ENCODE assay signal across 15 cellular contexts in the genomic region with DNA sequence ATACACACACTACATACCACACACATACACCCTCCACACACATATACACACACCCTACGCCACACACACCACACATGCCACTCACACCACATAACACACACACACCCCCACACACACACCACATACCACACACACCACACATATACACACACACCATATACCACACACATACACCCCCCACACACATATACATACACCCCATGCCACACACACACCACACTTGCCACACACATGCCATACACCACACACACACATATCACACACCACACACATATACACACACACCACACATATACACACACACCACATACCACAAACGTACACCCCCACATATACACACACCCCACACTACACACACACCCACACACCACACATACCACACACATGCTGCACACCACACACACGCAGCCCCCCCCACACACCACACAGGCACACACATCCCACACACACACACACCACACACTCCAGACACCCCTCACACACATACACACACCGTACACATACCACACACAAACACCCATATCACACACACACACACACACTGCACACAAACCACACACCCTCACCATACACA.
"Had no signal": no experiment of that assay in that cellular context is flagged by ENCODE, and none has a peak within 500 bp of the region (broad histone marks: within the 10 kb centered on the region; RNA-seq: fewer than 3 reads in every experiment).

No MANE protein-coding gene starts in this region.

- H3K4me1 ChIP-seq: left lung, psoas muscle, suprapubic skin had no signal

- FAIRE-seq: keratinocyte had no signal

- DNase-seq: activated CD4-positive, alpha-beta T cell treated with anti-CD3 and anti-CD28 coated beads, Interleukin-2, amount 50 U/mL, for 4 hours; activated naive CD4-positive, alpha-beta T cell treated with Interleukin-2 at 50 U/mL for 16 hours; body of pancreas; foreskin keratinocyte; hippocampal formation; left lung; psoas muscle; right cardiac atrium; stimulated activated CD4-positive, alpha-beta T cell treated with anti-CD3 and anti-CD28 coated beads, Interleukin-15, amount 100 ng/mL, for 24 hours; stimulated activated CD4-positive, alpha-beta T cell treated with anti-CD3 and anti-CD28 coated beads, Interleukin-2, amount 100 ng/mL, for 48 hours; transverse colon had no signal

- H3K27me3 ChIP-seq: body of pancreas, foreskin keratinocyte, left lung, suprapubic skin, transverse colon had no signal

- H3K27ac Mint-ChIP-seq: stimulated activated naive CD8-positive, alpha-beta T cell treated with anti-CD3 and anti-CD28 coated beads, Interleukin-15, Interleukin-2, amounts not matched to agents 100 ng/mL and 50 ng/mL, for 24 hours had no signal

- H3K36me3 ChIP-seq: left lung, suprapubic skin, transverse colon had no signal

- H3K4me3 Mint-ChIP-seq: stimulated activated naive CD8-positive, alpha-beta T cell treated with anti-CD3 and anti-CD28 coated beads, Interleukin-15, Interleukin-2, amounts not matched to agents 100 ng/mL and 50 ng/mL, for 24 hours had no signal

- H3K4me3 ChIP-seq: body of pancreas, left lung, psoas muscle, skin epidermis, suprapubic skin, transverse colon had no signal

- H3K27ac ChIP-seq: foreskin keratinocyte, psoas muscle, skin epidermis, suprapubic skin, transverse colon had no signal

- ATAC-seq: body of pancreas, foreskin keratinocyte, psoas muscle had no signal

- H3K27me3 Mint-ChIP-seq: stimulated activated naive CD8-positive, alpha-beta T cell treated with anti-CD3 and anti-CD28 coated beads, Interleukin-15, Interleukin-2, amounts not matched to agents 100 ng/mL and 50 ng/mL, for 24 hours had no signal

- H3K9me3 ChIP-seq: body of pancreas, left lung, psoas muscle, transverse colon had no signal
